ENCODE assay signal across 1 cellular context in the genomic region with DNA sequence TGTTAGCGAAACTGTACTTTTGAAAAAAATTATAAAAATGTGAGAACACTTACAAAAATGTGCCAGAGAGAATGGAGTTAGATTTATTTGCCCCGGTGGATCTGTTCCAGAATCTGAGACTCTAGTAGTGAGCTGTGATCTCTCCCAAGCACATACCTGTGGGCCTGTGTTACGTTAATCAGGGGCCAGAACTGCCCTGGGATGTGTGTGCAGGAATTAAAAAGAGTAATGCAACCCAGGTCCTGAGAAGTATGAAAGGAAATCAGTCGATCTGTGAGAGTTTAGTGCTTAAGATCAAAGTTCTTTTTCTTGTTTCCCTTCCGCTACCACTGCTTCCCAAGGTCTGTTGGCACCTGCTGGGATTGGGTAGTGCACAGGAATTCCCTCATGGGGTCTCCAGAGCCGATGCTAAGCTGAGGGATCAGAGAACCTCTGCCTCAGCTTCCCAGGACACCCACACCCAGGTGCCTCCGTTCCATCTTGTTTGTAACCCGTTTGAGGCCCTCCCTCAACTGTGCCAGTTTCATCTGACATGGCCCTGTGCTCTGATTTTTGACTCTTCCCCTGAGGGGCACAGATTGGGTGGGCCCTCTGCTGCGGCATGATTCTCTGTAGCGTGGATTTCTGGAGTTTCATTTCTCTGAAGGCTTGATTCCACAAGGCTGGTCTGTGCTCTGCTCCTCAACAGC.
TF ChIP-seq lines count a peak whose summit lies in the region.

No MANE protein-coding gene starts in this region.

TF ChIP-seq in GM23338, 12 proteins besides CTCF, POLR2A, EP300 and RAD21 (continued from another document):
- TF ChIP-seq ZNF462 (CRISPR knock-in tag; IDR thresholded peaks at IDR 0.05) (no peak), NANOG (IDR thresholded peaks at IDR 0.05; ENCODE audit: borderline replicate concordance) (no peak), ETS1 (IDR thresholded peaks at IDR 0.05) (no peak), EZH2phosphoT487 (IDR thresholded peaks at IDR 0.05; ENCODE audit: unreplicated experiment) (no peak), ZNF331 (CRISPR knock-in tag; IDR thresholded peaks at IDR 0.05; ENCODE audit: low read depth) (no peak), POLR2AphosphoS5 (IDR thresholded peaks at IDR 0.05; ENCODE audit: low read depth) (no peak), JUNB (IDR thresholded peaks at IDR 0.05; ENCODE audit: unreplicated experiment) (no peak), ZNF114 (CRISPR knock-in tag; IDR thresholded peaks at IDR 0.05) (no peak), REST (IDR thresholded peaks at IDR 0.05; ENCODE audit: unreplicated experiment) (no peak), STAT1 (IDR thresholded peaks at IDR 0.05; ENCODE audit: unreplicated experiment) (no peak), CREB1 (CRISPR knock-in tag; IDR thresholded peaks at IDR 0.05; ENCODE audit: low read depth) (no peak)
